ENCODE assay signal across 9 cellular contexts in genomic region chr12:75738486-75738885, GRCh38.
A peak's percentile ranks its signal among the peaks of the same experiment; 100 is the strongest.
DNase-seq lines count a peak whose midpoint lies in the region; ATAC-seq and TF ChIP-seq lines count a peak whose summit lies in the region.
"Had no signal": no experiment of that assay in that cellular context is flagged by ENCODE, and none has a peak within 500 bp of the region (broad histone marks: within the 10 kb centered on the region; RNA-seq: fewer than 3 reads in every experiment).

No MANE protein-coding gene starts in this region.

- TF ChIP-seq CTCF in GM12864 (IDR thresholded peaks at IDR 0.05; ENCODE audit: low read depth, low read length, missing control alignments): no peak
- TF ChIP-seq CTCF in fibroblast of the aortic adventitia (IDR thresholded peaks at IDR 0.05; ENCODE audit: insufficient read depth, low read length): no peak

- peak; percentile 33 for DNase-seq in GM12864 (ENCODE audit: low read depth)
- peak; percentile 34 for DNase-seq in fibroblast of the aortic adventitia (ENCODE audit: low read depth)
- no peak for DNase-seq in HUDEP-2 (lab: John Stamatoyannopoulos, UW; ENCODE audit: unreplicated experiment in 76 of 76)
- no peak for DNase-seq in AML-193 (lab: John Stamatoyannopoulos, UW)
- DNase-seq in left ventricle myocardium superior: no peak
- DNase-seq in substantia nigra (lab: John Stamatoyannopoulos, UW): no peak
- DNase-seq: Caco-2 had no signal

- ATAC-seq in GM21390 (IDR thresholded peaks at IDR 0.05; ENCODE audit: unreplicated experiment) (peak; percentile 90), HG03558 (IDR thresholded peaks at IDR 0.05; ENCODE audit: extremely low read depth, unreplicated experiment) (peak; percentile 99), left ventricle myocardium superior (no peak)

- H3K27ac ChIP-seq in substantia nigra (ENCODE audit: low read depth, low read length, poor library complexity, severe bottlenecking): no peak overlapping the region

- intact Hi-C loops in left ventricle myocardium superior (cut with micrococcal nuclease): no loop called here

- H3K4me3 ChIP-seq in GM12864 (ENCODE audit: low read depth, low read length) (no peak overlapping the region), fibroblast of the aortic adventitia (ENCODE audit: low read depth, low read length) (no peak overlapping the region)

Comparison
In these comparisons a context has a peak if more than half of its experiments do, and no peak if none do; other contexts are left out.
1. DNase-seq: peak in GM12864 (single experiment) and fibroblast of the aortic adventitia (single experiment); none in HUDEP-2 (0 of 76), AML-193 (0 of 2), left ventricle myocardium superior (single experiment) and substantia nigra (0 of 49).